ENCODE assay signal across 12 cellular contexts in genomic region chr5:45385321-45386058, GRCh38.
A peak's percentile ranks its signal among the peaks of the same experiment; 100 is the strongest.
DNase-seq lines count a peak whose midpoint lies in the region; ATAC-seq, FAIRE-seq and TF ChIP-seq lines count a peak whose summit lies in the region.
"Had no signal": no experiment of that assay in that cellular context is flagged by ENCODE, and none has a peak within 500 bp of the region (broad histone marks: within the 10 kb centered on the region; RNA-seq: fewer than 3 reads in every experiment).

No MANE protein-coding gene starts in this region.

- H3K9me3 Mint-ChIP-seq in type B pancreatic cell = no peaks in the 10 kb centered on the region

- intact Hi-C loops in HepG2 (cut with micrococcal nuclease; ENCODE audit: unreplicated experiment) (no loop called here), uterus (cut with DNase I; ENCODE audit: low total_unique reads) (no loop called here)

- TF ChIP-seq CTCF in liver (IDR thresholded peaks at IDR 0.05; ENCODE audit: low read depth, low read length, missing input control) = no peak
- no peak for TF ChIP-seq CTCF in HepG2 (CRISPR knock-in tag; IDR thresholded peaks at IDR 0.05)
- TF ChIP-seq CTCF in uterus (IDR thresholded peaks at IDR 0.05) = no peak
- no peak for TF ChIP-seq CTCF in type B pancreatic cell (conservative IDR thresholded peaks at IDR 0.05)

- H3K27ac Mint-ChIP-seq in type B pancreatic cell = no peak overlapping the region
- H3K27ac Mint-ChIP-seq: memory B cell had no signal

- H3K27me3 Mint-ChIP-seq in type B pancreatic cell = peaks cover 4% of the 10 kb centered on the region
- H3K27me3 Mint-ChIP-seq: memory B cell had no signal

- H3K9ac ChIP-seq in liver (ENCODE audit: low read depth in 1 of 2, low read length in 2 of 2) (no peak overlapping the region), HepG2 (ENCODE audit: insufficient read depth, low read depth, low read length) (no peak overlapping the region)

- in situ Hi-C loops in HepG2 (cut with HindIII; ENCODE audit: extremely low pct_ligation_motif_present, low pct_unique_long_range_greater_than_20kb) = no loop called here

- CTCF ChIA-PET in HepG2 (lab: Yijun Ruan, JAX; ENCODE audit: low intra/inter-chr PET ratio, low total read pairs) = no interaction called here

- H3K36me3 ChIP-seq in liver (ENCODE audit: control insufficient read depth in 4 of 4, insufficient read depth in 3 of 4, low read depth in 1 of 4, low read length in 3 of 4) (no peaks in the 10 kb centered on the region), HepG2 (replicated peaks in 1 of 2; ENCODE audit: control insufficient read depth in 1 of 2, insufficient read depth in 2 of 2, low read length in 2 of 2) (no peaks in the 10 kb centered on the region), uterus (no peaks in the 10 kb centered on the region)
- H3K36me3 ChIP-seq: adrenal gland had no signal

- no peaks in the 10 kb centered on the region for H3K36me3 Mint-ChIP-seq in type B pancreatic cell
- H3K36me3 Mint-ChIP-seq: memory B cell had no signal

- H3K4me3 ChIP-seq in liver (ENCODE audit: low read depth in 1 of 3, low read length in 3 of 3) = no peak overlapping the region
- no peak overlapping the region for H3K4me3 ChIP-seq in HepG2 (replicated peaks in 1 of 3; ENCODE audit: insufficient read depth in 1 of 3, low read depth in 2 of 3, low read length in 3 of 3)
- H3K4me3 ChIP-seq in uterus = no peak overlapping the region
- H3K4me3 ChIP-seq: adrenal gland, skin epidermis had no signal

- H3K4me1 ChIP-seq in liver (ENCODE audit: control insufficient read depth in 4 of 4, insufficient read depth in 4 of 4, low read length in 3 of 4) = no peaks in the 10 kb centered on the region
- no peaks in the 10 kb centered on the region for H3K4me1 ChIP-seq in HepG2 (ENCODE audit: insufficient read depth, low read length)
- no peaks in the 10 kb centered on the region for H3K4me1 ChIP-seq in uterus
- H3K4me1 ChIP-seq: adrenal gland had no signal

- FAIRE-seq in HepG2 (lab: Jason Lieb, UNC) = no peak

- POLR2A ChIA-PET in HepG2 (lab: Yijun Ruan, JAX) = no interaction called here

- H3K9me3 ChIP-seq in liver (ENCODE audit: control insufficient read depth in 4 of 4, low read length in 3 of 4) (no peaks in the 10 kb centered on the region), HepG2 (ENCODE audit: low read length) (peaks cover 36% of the 10 kb centered on the region), uterus (no peaks in the 10 kb centered on the region)
- H3K9me3 ChIP-seq: adrenal gland had no signal

- H3K4me2 ChIP-seq in HepG2 (ENCODE audit: low read depth, low read length) = no peak overlapping the region

- no peaks in the 10 kb centered on the region for H3K79me2 ChIP-seq in HepG2 (ENCODE audit: insufficient read depth, low read length)

- TF ChIP-seq RAD21 in liver (IDR thresholded peaks at IDR 0.05) = no peak
- TF ChIP-seq RAD21 in HepG2 (CRISPR knock-in tag; IDR thresholded peaks at IDR 0.05) = no peak

- no peaks in the 10 kb centered on the region for H3K27me3 ChIP-seq in liver (ENCODE audit: control insufficient read depth in 4 of 4, insufficient read depth in 4 of 4, low read length in 3 of 4)
- no peaks in the 10 kb centered on the region for H3K27me3 ChIP-seq in HepG2 (ENCODE audit: control insufficient read depth in 1 of 2, insufficient read depth in 2 of 2, low read length in 2 of 2)
- no peaks in the 10 kb centered on the region for H3K27me3 ChIP-seq in uterus
- H3K27me3 ChIP-seq: adrenal gland had no signal

- no peak for ATAC-seq in HepG2

- H4K20me1 ChIP-seq in HepG2 (ENCODE audit: insufficient read depth, low read length) = no peaks in the 10 kb centered on the region

- no peak overlapping the region for H3K27ac ChIP-seq in liver (ENCODE audit: low read depth in 1 of 2, low read length in 2 of 2)
- no peak overlapping the region for H3K27ac ChIP-seq in HepG2 (ENCODE audit: extremely low read length, insufficient read depth, low read length)
- H3K27ac ChIP-seq in uterus = no peak overlapping the region
- H3K27ac ChIP-seq: adrenal gland, epithelial cell of prostate had no signal

- no TSS peak for BruUV-seq in HepG2 (replicated peaks; lab: Mats Ljungman, UMichigan)

- TF ChIP-seq POLR2A in HepG2 (IDR thresholded peaks at IDR 0.05; ENCODE audit: insufficient read depth in 1 of 2, low read depth in 2 of 2, low read length in 2 of 2) (no peak), uterus (IDR thresholded peaks at IDR 0.05) (no peak)

- no peak overlapping the region for H2AFZ ChIP-seq in HepG2 (ENCODE audit: low read length)

- 71% methylated on average over 6 of the region's 6 CpGs for WGBS in liver
- WGBS in HepG2 (ENCODE audit: low lambda C conversion rate) = 11% methylated on average over 6 of the region's 6 CpGs

- no peak overlapping the region for H3K4me3 Mint-ChIP-seq in type B pancreatic cell
- H3K4me3 Mint-ChIP-seq: memory B cell had no signal

- DNase-seq in HepG2 (ENCODE audit: low spot score) (no peak), SW 1271 (lab: John Stamatoyannopoulos, UW) (peak; percentile 63 to 95), fibroblast of the conjunctiva (ENCODE audit: low read depth) (peak; percentile 29), uterus (no peak), type B pancreatic cell (ENCODE audit: extremely low spot score, unreplicated experiment) (no peak), mucosa of gallbladder (ENCODE audit: low spot score) (no peak)
- DNase-seq in activated CD4-positive, CD25-positive, alpha-beta regulatory T cell (lab: John Stamatoyannopoulos, UW) = no peak

- TF ChIP-seq EP300 in HepG2 (IDR thresholded peaks at IDR 0.05; ENCODE audit: low read depth in 2 of 2, low read length in 2 of 2) (no peak), HepG2 (CRISPR knock-in tag; IDR thresholded peaks at IDR 0.05; ENCODE audit: borderline replicate concordance) (no peak)

- H3K4me1 Mint-ChIP-seq in type B pancreatic cell (ENCODE audit: unreplicated experiment) = no peaks in the 10 kb centered on the region
- H3K4me1 Mint-ChIP-seq: memory B cell had no signal

TF ChIP-seq in liver, 16 proteins besides CTCF, POLR2A, EP300 and RAD21:
- TF ChIP-seq HNF4A (conservative IDR thresholded peaks at IDR 0.05) = no peak
- no peak for TF ChIP-seq FOXA1 (IDR thresholded peaks at IDR 0.05)
- TF ChIP-seq SP1 (IDR thresholded peaks at IDR 0.05) = no peak
- no peak for TF ChIP-seq RXRA (IDR thresholded peaks at IDR 0.05)
- peak; percentile 47 for TF ChIP-seq NR2F2 (IDR thresholded peaks at IDR 0.05)
- TF ChIP-seq EGR1 (IDR thresholded peaks at IDR 0.05; ENCODE audit: low read depth in 2 of 2) = no peak
- TF ChIP-seq JUND (IDR thresholded peaks at IDR 0.05) = peak in 1 of 2 donors; percentile 46

TF ChIP-seq in HepG2, 621 proteins besides CTCF, POLR2A, EP300 and RAD21:
- no peak for TF ChIP-seq KLF16 (CRISPR knock-in tag; IDR thresholded peaks at IDR 0.05)
- TF ChIP-seq MEIS1 (CRISPR knock-in tag; IDR thresholded peaks at IDR 0.05; ENCODE audit: borderline replicate concordance) = no peak
- no peak for TF ChIP-seq MBNL3 (CRISPR knock-in tag; conservative IDR thresholded peaks at IDR 0.05)
- no peak for TF ChIP-seq CENPX (CRISPR knock-in tag; IDR thresholded peaks at IDR 0.05)
- TF ChIP-seq HIC2 (CRISPR knock-in tag; IDR thresholded peaks at IDR 0.05; ENCODE audit: low read depth) = no peak
- no peak for TF ChIP-seq ZNF577 (CRISPR knock-in tag; IDR thresholded peaks at IDR 0.05; ENCODE audit: borderline replicate concordance, low read depth)
- TF ChIP-seq NFIC (IDR thresholded peaks at IDR 0.05; ENCODE audit: low read length) = no peak

Comparison
In these comparisons a context has a peak if more than half of its experiments do, and no peak if none do; other contexts are left out.
1. DNase-seq: peak in SW 1271 (2 of 2) and fibroblast of the conjunctiva (single experiment); none in HepG2 (single experiment), uterus (0 of 2), type B pancreatic cell (single experiment), activated CD4-positive, CD25-positive, alpha-beta regulatory T cell (0 of 4) and mucosa of gallbladder (single experiment).